In genomic region chr9:127608104-127608966, GRCh38 we compare ENCODE assay signal across 8 cellular contexts. TPM values are rescaled to one million over a fixed set of nuclear protein-coding genes. Genes with fewer than 3 reads are reported as not detected.
DNase-seq lines count a peak whose midpoint lies in the region; ATAC-seq lines count a peak whose summit lies in the region.

No MANE protein-coding gene starts in this region.

- no peaks in the 10 kb centered on the region for H3K36me3 Mint-ChIP-seq in T-helper 1 cell treated with Interleukin-12 subunit alpha and Interleukin-12 subunit beta and Interleukin-4 antibody, amounts not matched to agents 30 μg/mL and 1 μg/mL, for 36 hours (ENCODE audit: low read depth)

- peak overlapping the region; percentile 55 for H3K27ac Mint-ChIP-seq in T-helper 1 cell treated with Interleukin-12 subunit alpha and Interleukin-12 subunit beta and Interleukin-4 antibody, amounts not matched to agents 30 μg/mL and 1 μg/mL, for 36 hours

- H3K4me1 ChIP-seq in rectal smooth muscle tissue (ENCODE audit: control insufficient read depth, insufficient read depth, low read length) (peaks cover 3% of the 10 kb centered on the region), aorta (ENCODE audit: control insufficient read depth in 1 of 2, insufficient read depth in 2 of 2, low read length in 2 of 2) (no peaks in the 10 kb centered on the region)

- H3K4me3 Mint-ChIP-seq in T-helper 1 cell treated with Interleukin-12 subunit alpha and Interleukin-12 subunit beta and Interleukin-4 antibody, amounts not matched to agents 30 μg/mL and 1 μg/mL, for 36 hours, result peak overlapping the region; percentile 82

- H3K27ac ChIP-seq in angular gyrus (ENCODE audit: low read depth, low read length) (peak overlapping the region; percentile 92), rectal smooth muscle tissue (ENCODE audit: low read depth, low read length) (no peak overlapping the region), aorta (ENCODE audit: low read depth in 1 of 2, low read length in 2 of 2) (no peak overlapping the region)

- 2% methylated on average over 53 to 55 of the region's 55 CpGs for WGBS in aorta, 2 donors

- H3K9me3 ChIP-seq in aorta (ENCODE audit: control insufficient read depth, low read length), result no peaks in the 10 kb centered on the region

- in situ Hi-C loops in G401 (cut with HindIII; ENCODE audit: low sequenced_read_pairs), result no loop called here

- DNase-seq in G401 (ENCODE audit: low spot score), result peak; percentile 96
- DNase-seq in NCI-H146 treated with DMSO at 0.1 percent for 48 hours (lab: John Stamatoyannopoulos, UW; ENCODE audit: unreplicated experiment), result peak; percentile 77
- DNase-seq in hepatic stellate cell (ENCODE audit: low spot score), result peak; percentile 67
- DNase-seq in aorta, result peak; percentile 68 to 84

- intact Hi-C loops in aorta (cut with DNase I), result loop anchor here in 1 of 2 donors (5.0 kb wide), 1 partner anchor 94 kb away; no protein-coding TSS in a partner anchor

- no peaks in the 10 kb centered on the region for H3K9me3 Mint-ChIP-seq in T-helper 1 cell treated with Interleukin-12 subunit alpha and Interleukin-12 subunit beta and Interleukin-4 antibody, amounts not matched to agents 30 μg/mL and 1 μg/mL, for 36 hours

- H3K27me3 Mint-ChIP-seq in T-helper 1 cell treated with Interleukin-12 subunit alpha and Interleukin-12 subunit beta and Interleukin-4 antibody, amounts not matched to agents 30 μg/mL and 1 μg/mL, for 36 hours (ENCODE audit: low read depth), result peaks cover 30% of the 10 kb centered on the region

- H3K9ac ChIP-seq in rectal smooth muscle tissue (ENCODE audit: low read length), result no peak overlapping the region

- ATAC-seq in aorta (ENCODE audit: low FRiP score) (peak; percentile 56), GM21717 (IDR thresholded peaks at IDR 0.05; ENCODE audit: unreplicated experiment) (no peak)

- H3K4me3 ChIP-seq in rectal smooth muscle tissue (ENCODE audit: low read length) (peak overlapping the region; percentile 53), aorta (ENCODE audit: low read length in 2 of 2) (no peak overlapping the region)

- H3K36me3 ChIP-seq in rectal smooth muscle tissue (ENCODE audit: control insufficient read depth, insufficient read depth, low read length), result no peaks in the 10 kb centered on the region
- H3K36me3 ChIP-seq in aorta (ENCODE audit: control insufficient read depth in 1 of 2, insufficient read depth in 2 of 2, low read length in 1 of 2), result no peaks in the 10 kb centered on the region

- peaks cover 13% of the 10 kb centered on the region for H3K4me1 Mint-ChIP-seq in T-helper 1 cell treated with Interleukin-12 subunit alpha and Interleukin-12 subunit beta and Interleukin-4 antibody, amounts not matched to agents 30 μg/mL and 1 μg/mL, for 36 hours (ENCODE audit: low read depth)

- H3K27me3 ChIP-seq in rectal smooth muscle tissue (ENCODE audit: control insufficient read depth, insufficient read depth, low read length), result peaks cover 7% of the 10 kb centered on the region
- no peaks in the 10 kb centered on the region for H3K27me3 ChIP-seq in aorta (ENCODE audit: control insufficient read depth in 1 of 2, insufficient read depth in 2 of 2, low read length in 1 of 2)

RNA-seq across cellular contexts. Expression of gene STXBP1, which starts 3.7 kb away (rescaled TPM):
- 2.8 and 11.2 TPM in 2 replicates for total RNA-seq in G401 (2014; rRNA removed; shearing (Covaris generic))
- 10 to 100 TPM; 50.0 to 69.0 TPM for total RNA-seq in aorta
- polyA plus RNA-seq in aorta, result 10 to 100 TPM in 1 of 2 donors, 1 to 10 TPM in 1; 6.6 to 20.7 TPM
